In the genomic region with DNA sequence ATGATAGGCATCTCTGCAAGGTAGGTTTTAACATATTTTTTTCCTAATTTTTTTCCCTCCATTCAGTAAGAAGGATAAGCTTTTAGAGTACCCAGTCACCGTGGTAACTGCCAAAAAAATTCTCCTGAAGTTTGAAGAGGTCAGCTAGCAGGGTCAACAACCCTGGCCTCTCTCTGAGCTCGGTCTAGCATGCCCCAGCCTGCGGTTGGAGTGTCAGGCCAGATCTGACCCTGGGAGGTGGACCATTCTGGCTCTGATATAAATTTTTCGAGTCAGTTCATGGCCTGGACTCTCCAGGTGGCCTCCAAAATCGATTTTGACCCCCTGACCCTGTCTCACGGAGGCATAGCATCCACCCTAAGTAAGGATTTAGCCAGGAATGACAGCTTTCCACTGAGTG, we compare ENCODE assay signal across 14 cellular contexts. TPM values are rescaled to one million over a fixed set of nuclear protein-coding genes. Genes with fewer than 3 reads are reported as not detected.
DNase-seq lines count a peak whose midpoint lies in the region; ATAC-seq, FAIRE-seq and TF ChIP-seq lines count a peak whose summit lies in the region.
"Had no signal": no experiment of that assay in that cellular context is flagged by ENCODE, and none has a peak within 500 bp of the region (broad histone marks: within the 10 kb centered on the region; RNA-seq: fewer than 3 reads in every experiment).

No MANE protein-coding gene starts in this region.

- TF ChIP-seq CTCF in H1 (IDR thresholded peaks at IDR 0.05; ENCODE audit: control extremely low read depth in 1 of 3, insufficient read depth in 1 of 3, low read depth in 1 of 3, low read length in 3 of 3) (no peak), neural crest cell (conservative IDR thresholded peaks at IDR 0.05) (no peak)

- H3K4me3 ChIP-seq in H1 (ENCODE audit: extremely low read depth in 1 of 4, insufficient read depth in 2 of 4, low read depth in 3 of 4, low read length in 4 of 4), result no peak overlapping the region
- H3K4me3 ChIP-seq: HAP-1, K562, SJSA1 had no signal

- H3K4me3 Mint-ChIP-seq in neural crest cell, result peak overlapping the region; percentile 81

- no peaks in the 10 kb centered on the region for H4K20me1 ChIP-seq in H1 (replicated peaks in 1 of 2; ENCODE audit: control insufficient read depth in 1 of 2, insufficient read depth in 2 of 2, low read length in 2 of 2)

- H3K4ac ChIP-seq in H1 (replicated peaks; ENCODE audit: insufficient read length, low read depth, low read length), result no peak overlapping the region

- H3K27me3 ChIP-seq in H1 (replicated peaks in 1 of 4; ENCODE audit: control insufficient read depth in 3 of 4, extremely low read depth in 1 of 4, insufficient read depth in 3 of 4, low read length in 3 of 4), result no peaks in the 10 kb centered on the region
- H3K27me3 ChIP-seq: SJSA1 had no signal

- H2BK5ac ChIP-seq in H1 (ENCODE audit: low read depth, low read length), result no peak overlapping the region; the same call in 1 of the 2 replicates

- no peak for TF ChIP-seq RAD21 in H1 (IDR thresholded peaks at IDR 0.05 in 1 of 2, conservative IDR thresholded peaks at IDR 0.05 in 1 of 2; ENCODE audit: low read depth in 2 of 2, low read length in 2 of 2)

- H2BK12ac ChIP-seq in H1 (ENCODE audit: low read depth, low read length), result no peak overlapping the region

- no peak overlapping the region for H3K14ac ChIP-seq in H1 (ENCODE audit: insufficient read length)

- no peak overlapping the region for H3K9ac ChIP-seq in H1 (replicated peaks in 1 of 4; ENCODE audit: extremely low read depth in 1 of 4, low read depth in 3 of 4, low read length in 3 of 4)

- H2BK120ac ChIP-seq in H1 (replicated peaks; ENCODE audit: low read depth, low read length), result no peak overlapping the region

- H3K18ac ChIP-seq in H1 (ENCODE audit: extremely low read depth, low read length), result peak overlapping the region; percentile 38; the same call in 1 of the 2 replicates

- no peak overlapping the region for H4K8ac ChIP-seq in H1 (ENCODE audit: extremely low read depth, insufficient read depth, low read length)

- H3K9me3 Mint-ChIP-seq in neural crest cell, result peaks cover 4% of the 10 kb centered on the region

- peaks cover 66% of the 10 kb centered on the region for H3K4me1 Mint-ChIP-seq in neural crest cell

- CTCF ChIA-PET in H1 (lab: Charles Lee; ENCODE audit: partially characterized antibody), result interaction anchor here (1.0 to 1.3 kb wide), 2 partner anchors 9 to 40 kb away, joined by 3 read pairs; no protein-coding TSS in a partner anchor

- H3K4me1 ChIP-seq in H1 (replicated peaks in 1 of 4; ENCODE audit: control insufficient read depth in 3 of 4, insufficient read depth in 4 of 4, low read length in 3 of 4), result peaks cover 0 to 10% (median 4%) of the 10 kb centered on the region in 4 experiments; a peak in 3 of 7 replicates

- H4K5ac ChIP-seq in H1 (ENCODE audit: insufficient read length, low read depth, low read length), result no peak overlapping the region

- H3K23ac ChIP-seq in H1 (ENCODE audit: insufficient read length), result no peak overlapping the region

- 44% methylated on average over 6 of the region's 6 CpGs; no CpG with 5 or more reads in 1 of the 2 experiments for WGBS in H1 (ENCODE audit: extremely low coverage in 1 of 2, insufficient coverage in 1 of 2, insufficient read length in 1 of 2, insufficient replicate concordance in 2 of 2, low coverage in 1 of 2, low lambda C conversion rate in 2 of 2, missing lambda C conversion rate in 1 of 2), 2 experiments

- TF ChIP-seq POLR2A in H1 (IDR thresholded peaks at IDR 0.05; ENCODE audit: control extremely low read depth in 1 of 2, low read depth in 2 of 2, low read length in 2 of 2) (no peak), erythroblast (IDR thresholded peaks at IDR 0.05; ENCODE audit: low read length) (no peak)

- no peak overlapping the region for H2BK15ac ChIP-seq in H1 (ENCODE audit: low read length)

- H3K9me3 ChIP-seq in H1 (ENCODE audit: insufficient read depth in 2 of 2, low read depth in 1 of 2, low read length in 1 of 2), result no peaks in the 10 kb centered on the region
- H3K9me3 ChIP-seq: HAP-1, SJSA1 had no signal

- peak overlapping the region; percentile 3 to 11; a peak in 1 of 4 replicates for H3K4me2 ChIP-seq in H1 (ENCODE audit: insufficient read depth in 1 of 2, low read depth in 2 of 2, low read length in 2 of 2)

- no peaks in the 10 kb centered on the region; a peak in 1 of 8 replicates for H3K36me3 ChIP-seq in H1 (ENCODE audit: control insufficient read depth in 2 of 4, insufficient read depth in 4 of 4, low read length in 3 of 4)
- H3K36me3 ChIP-seq: HAP-1, SJSA1 had no signal

- H3K23me2 ChIP-seq in H1 (ENCODE audit: low read depth, low read length), result peaks cover 1% of the 10 kb centered on the region; the same call in 1 of the 2 replicates

- peak overlapping the region; percentile 67 for H3K27ac Mint-ChIP-seq in neural crest cell (ENCODE audit: unreplicated experiment)

- no peak overlapping the region for H3K56ac ChIP-seq in H1 (replicated peaks; ENCODE audit: insufficient read length, low read depth, low read length)

- TF ChIP-seq EP300 in H1 (IDR thresholded peaks at IDR 0.05; ENCODE audit: borderline replicate concordance in 1 of 2, low read depth in 2 of 2, low read length in 2 of 2), result no peak

- no peak overlapping the region for H2AFZ ChIP-seq in H1 (ENCODE audit: low read length)

- H3K36me3 Mint-ChIP-seq in neural crest cell (ENCODE audit: low read depth), result no peaks in the 10 kb centered on the region

- POLR2A ChIA-PET in H1 (lab: Charles Lee; ENCODE audit: partially characterized antibody), result interaction anchor here (0.9 kb wide), 1 partner anchor 26 kb away, joined by 3 read pairs; no protein-coding TSS in a partner anchor

- no peak overlapping the region for H2AK5ac ChIP-seq in H1 (ENCODE audit: low read depth, low read length)

- no peak for FAIRE-seq in H1 (lab: Jason Lieb, UNC)
- FAIRE-seq: D721Med, K562 had no signal

- no peak for ATAC-seq in HG02571 (IDR thresholded peaks at IDR 0.05; ENCODE audit: unreplicated experiment)
- ATAC-seq: K562 had no signal

- H3K79me1 ChIP-seq in H1 (ENCODE audit: low read depth, low read length), result no peaks in the 10 kb centered on the region

- DNase-seq in NCI-H146 treated with DMSO at 0.1 percent for 48 hours (lab: John Stamatoyannopoulos, UW; ENCODE audit: unreplicated experiment), result peak; percentile 86
- DNase-seq in H1 (ENCODE audit: low read depth in 1 of 2, low spot score in 2 of 2), result no peak
- DNase-seq in neural crest cell (ENCODE audit: low read depth, low spot score), result no peak
- no peak for DNase-seq in NCI-H2081 (lab: John Stamatoyannopoulos, UW)
- no peak for DNase-seq in NCI-H2171 treated with DMSO at 0.1 percent for 48 hours (lab: John Stamatoyannopoulos, UW)
- DNase-seq in erythroblast (lab: John Stamatoyannopoulos, UW), result no peak
- DNase-seq: C1 segment of cervical spinal cord, NCI-H1105 treated with DMSO at 0.1 percent for 48 hours, NCI-H187 had no signal

- H2BK20ac ChIP-seq in H1 (ENCODE audit: low read length), result no peak overlapping the region

- no peaks in the 10 kb centered on the region for H3K27me3 Mint-ChIP-seq in neural crest cell (ENCODE audit: low read depth)

- no peaks in the 10 kb centered on the region for H3K79me2 ChIP-seq in H1 (ENCODE audit: control insufficient read depth in 1 of 2, insufficient read depth in 2 of 2, low read length in 2 of 2)

- H4K91ac ChIP-seq in H1 (replicated peaks; ENCODE audit: insufficient read length, low read length), result no peak overlapping the region

- no peak overlapping the region for H3K27ac ChIP-seq in H1 (ENCODE audit: low read depth, low read length)
- H3K27ac ChIP-seq: SJSA1 had no signal

TF ChIP-seq in H1, 55 proteins besides CTCF, POLR2A, EP300 and RAD21 (continues in another document):
- TF ChIP-seq EZH2 (IDR thresholded peaks at IDR 0.05; ENCODE audit: low read depth, low read length, severe bottlenecking) (no peak), SP2 (IDR thresholded peaks at IDR 0.05; ENCODE audit: low read length) (no peak), BRCA1 (IDR thresholded peaks at IDR 0.05; ENCODE audit: low read depth, low read length) (no peak), TEAD4 (IDR thresholded peaks at IDR 0.05; ENCODE audit: low read depth, low read length) (no peak), JUND (IDR thresholded peaks at IDR 0.05; ENCODE audit: low read length) (no peak), TAF1 (IDR thresholded peaks at IDR 0.05; ENCODE audit: low read depth, low read length) (no peak), CTBP2 (IDR thresholded peaks at IDR 0.05; ENCODE audit: borderline replicate concordance, insufficient read depth, insufficient read length, low read length) (no peak), CBX5 (IDR thresholded peaks at IDR 0.05; ENCODE audit: low read depth, low read length) (no peak), GABPA (IDR thresholded peaks at IDR 0.05; ENCODE audit: borderline replicate concordance, insufficient read depth, low read length) (no peak)
- TF ChIP-seq, protein P1, sequence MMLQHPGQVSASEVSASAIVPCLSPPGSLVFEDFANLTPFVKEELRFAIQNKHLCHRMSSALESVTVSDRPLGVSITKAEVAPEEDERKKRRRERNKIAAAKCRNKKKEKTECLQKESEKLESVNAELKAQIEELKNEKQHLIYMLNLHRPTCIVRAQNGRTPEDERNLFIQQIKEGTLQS (IDR thresholded peaks at IDR 0.05; ENCODE audit: insufficient read depth, low read depth, low read length), result no peak
- TF ChIP-seq, protein P2, sequence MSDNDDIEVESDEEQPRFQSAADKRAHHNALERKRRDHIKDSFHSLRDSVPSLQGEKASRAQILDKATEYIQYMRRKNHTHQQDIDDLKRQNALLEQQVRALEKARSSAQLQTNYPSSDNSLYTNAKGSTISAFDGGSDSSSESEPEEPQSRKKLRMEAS (IDR thresholded peaks at IDR 0.05), result no peak

RNA-seq across cellular contexts. Expression of gene SOX2, which starts 29.7 kb away (rescaled TPM):
- total RNA-seq in H1 (2021; fragmentation: NEBNext Ultra II Directional; extraction: Animal tissue kit (Norgen Biotek cat#: 25700)), result 247 and 260 TPM in 2 replicates
- 149 and 170 TPM in 2 replicates for polyA plus RNA-seq in H1 (2011; rRNA removed)
- 181 TPM for polyA plus RNA-seq in H1 (2011; cell fraction: cytosol; rRNA removed)
- polyA plus RNA-seq in H1 (2011; cell fraction: nucleus; rRNA removed), result 120 TPM
- 130 to 186 TPM (median 157 TPM) in 4 replicates for polyA plus RNA-seq in H1 (2012, experiment 1 of 2)
- 64.0 TPM for polyA plus RNA-seq in H1 (2012, experiment 2 of 2)
- 171 TPM for polyA plus RNA-seq in H1 (2013, experiment 1 of 2)
- polyA plus RNA-seq in H1 (2013, experiment 2 of 2), result 169 TPM
- 34.6 and 35.5 TPM in 2 replicates for polyA minus RNA-seq in H1 (2011; rRNA and poly(A)+ RNA removed)
- polyA minus RNA-seq in H1 (2011; cell fraction: cytosol; rRNA and poly(A)+ RNA removed), result 101 TPM
- 83.5 TPM for polyA minus RNA-seq in H1 (2011; cell fraction: nucleus; rRNA and poly(A)+ RNA removed)
- 105 and 110 TPM in 2 replicates for total RNA-seq in neural crest cell
- polyA plus RNA-seq: K562 had no signal
